In the genomic region with DNA sequence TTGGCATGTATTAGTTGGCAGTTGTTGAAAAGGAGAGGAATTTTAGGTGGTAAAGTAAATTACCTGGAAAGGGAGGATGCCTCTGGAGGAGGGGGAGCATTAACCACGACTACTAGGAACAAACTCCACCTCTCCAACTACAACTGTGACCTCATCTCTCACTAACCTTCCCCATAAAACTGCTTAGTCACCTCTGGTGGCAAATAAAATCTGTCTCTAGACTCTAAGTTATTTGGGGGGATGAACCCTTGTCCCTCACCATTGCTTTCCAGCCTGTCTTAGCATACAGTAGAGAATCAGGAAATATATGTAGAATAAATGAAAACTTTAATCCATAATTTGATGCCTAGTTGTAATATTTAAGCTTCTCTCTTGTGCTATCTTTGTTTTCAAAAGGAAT, we compare ENCODE assay signal across 10 cellular contexts. TPM values are rescaled to one million over a fixed set of nuclear protein-coding genes. Genes with fewer than 3 reads are reported as not detected.
A peak's percentile ranks its signal among the peaks of the same experiment; 100 is the strongest.
DNase-seq lines count a peak whose midpoint lies in the region; ATAC-seq and TF ChIP-seq lines count a peak whose summit lies in the region.
"Had no signal": no experiment of that assay in that cellular context is flagged by ENCODE, and none has a peak within 500 bp of the region (broad histone marks: within the 10 kb centered on the region; RNA-seq: fewer than 3 reads in every experiment).

No MANE protein-coding gene starts in this region.

- intact Hi-C loops in A673 (cut with micrococcal nuclease; ENCODE audit: unreplicated experiment) (no loop called here), esophagus squamous epithelium (cut with DNase I) (no loop called here)
- intact Hi-C loops in activated CD4-positive, alpha-beta T cell treated with anti-CD3 and anti-CD28 coated beads for 36 hours (cut with DNase I, micrococcal nuclease): no loop called here

- H3K4me2 ChIP-seq in H9 (ENCODE audit: insufficient read depth, insufficient read length, low read length): no peak overlapping the region

- no peak overlapping the region for H2BK20ac ChIP-seq in H9 (ENCODE audit: low read depth, low read length, poor library complexity, severe bottlenecking)

- CTCF ChIA-PET in A673 (lab: Charles Lee): interaction anchor here (0.6 to 1.9 kb wide), 6 partner anchors 12 to 303 kb away, joined by 3 to 12 read pairs (median 3); no protein-coding TSS in a partner anchor
- CTCF ChIA-PET in activated CD4-positive, alpha-beta T cell treated with anti-CD3 and anti-CD28 coated beads for 36 hours (lab: Charles Lee): interaction anchor here (0.7 to 4.2 kb wide), 19 partner anchors 10 to 306 kb away, joined by 3 to 26 read pairs (median 5); no protein-coding TSS in a partner anchor

- H3K4me1 Mint-ChIP-seq in H9: peaks cover 9 to 10% of the 10 kb centered on the region in 2 experiments
- H3K4me1 Mint-ChIP-seq in activated CD4-positive, alpha-beta T cell treated with anti-CD3 and anti-CD28 coated beads for 36 hours: peaks cover 32% of the 10 kb centered on the region
- H3K4me1 Mint-ChIP-seq in stimulated activated memory B cell treated with anti-CD40 and anti-IgM and Interleukin-4, amounts not matched to agents 10 μg/mL and 1 μg/mL and 100 μg/mL, for 72 hours: peaks cover 24% of the 10 kb centered on the region

- H2BK120ac ChIP-seq in H9 (ENCODE audit: low read depth, low read length, poor library complexity, severe bottlenecking): no peak overlapping the region

- H3K4ac ChIP-seq in H9 (ENCODE audit: low read depth, low read length): no peak overlapping the region

- H3K23ac ChIP-seq in H9 (ENCODE audit: insufficient read length, low read depth, low read length): no peak overlapping the region

- no peaks in the 10 kb centered on the region for H3K79me1 ChIP-seq in H9 (ENCODE audit: insufficient read depth, low read depth, low read length, poor library complexity, severe bottlenecking)

- no peak for ATAC-seq in activated CD4-positive, alpha-beta T cell treated with anti-CD3 and anti-CD28 coated beads for 36 hours
- no peak for ATAC-seq in stimulated activated memory B cell treated with anti-CD40 and anti-IgM and Interleukin-4, amounts not matched to agents 10 μg/mL and 1 μg/mL and 100 μg/mL, for 72 hours

- no peaks in the 10 kb centered on the region for H3K27me3 Mint-ChIP-seq in H9 (ENCODE audit: low read depth)
- H3K27me3 Mint-ChIP-seq in activated CD4-positive, alpha-beta T cell treated with anti-CD3 and anti-CD28 coated beads for 36 hours: no peaks in the 10 kb centered on the region
- peaks cover 11% of the 10 kb centered on the region for H3K27me3 Mint-ChIP-seq in stimulated activated memory B cell treated with anti-CD40 and anti-IgM and Interleukin-4, amounts not matched to agents 10 μg/mL and 1 μg/mL and 100 μg/mL, for 72 hours

- no peak overlapping the region for H2AK5ac ChIP-seq in H9 (ENCODE audit: insufficient read length, low read length)

- H3K9ac ChIP-seq in H9 (ENCODE audit: extremely low read depth, insufficient read length, low read length): no peak overlapping the region

- no peak overlapping the region for H4K8ac ChIP-seq in H9 (replicated peaks; ENCODE audit: insufficient read length, low read depth, low read length)

- no peak for TF ChIP-seq POLR2A in esophagus squamous epithelium (IDR thresholded peaks at IDR 0.05)

- no peak overlapping the region for H3K14ac ChIP-seq in H9 (ENCODE audit: insufficient read depth, low read length)

- H2BK5ac ChIP-seq in H9 (ENCODE audit: insufficient read length, low read length): no peak overlapping the region

- H2BK15ac ChIP-seq in H9 (ENCODE audit: low read depth, low read length): no peak overlapping the region

- no peak overlapping the region for H4K91ac ChIP-seq in H9 (ENCODE audit: insufficient read length, low read depth, low read length)

- no peak overlapping the region for H3K56ac ChIP-seq in H9 (ENCODE audit: insufficient read length, low read depth, low read length)

- H4K5ac ChIP-seq in H9 (ENCODE audit: insufficient read length, low read depth, low read length): no peak overlapping the region

- no peaks in the 10 kb centered on the region for H3K9me3 Mint-ChIP-seq in H9
- H3K9me3 Mint-ChIP-seq in activated CD4-positive, alpha-beta T cell treated with anti-CD3 and anti-CD28 coated beads for 36 hours (ENCODE audit: low read depth): peaks cover 10% of the 10 kb centered on the region
- peaks cover 11% of the 10 kb centered on the region for H3K9me3 Mint-ChIP-seq in stimulated activated memory B cell treated with anti-CD40 and anti-IgM and Interleukin-4, amounts not matched to agents 10 μg/mL and 1 μg/mL and 100 μg/mL, for 72 hours

- DNase-seq in A673 (ENCODE audit: low spot score) (peak; percentile 23), H9 (no peak), SW480 (ENCODE audit: low spot score) (peak; percentile 46), glomerular visceral epithelial cell (ENCODE audit: extremely low spot score) (peak; percentile 74), esophagus squamous epithelium (lab: John Stamatoyannopoulos, UW) (no peak), NCI-H2081 treated with DMSO at 0.1 percent for 48 hours (lab: John Stamatoyannopoulos, UW) (no peak)
- no peak for DNase-seq in activated CD4-positive, alpha-beta T cell treated with anti-CD3 and anti-CD28 coated beads for 36 hours

- H3K27me3 ChIP-seq in A673 (replicated peaks; ENCODE audit: insufficient read depth, low read depth, low read length, poor library complexity) (no peaks in the 10 kb centered on the region), H9 (ENCODE audit: insufficient read depth, low read length) (no peaks in the 10 kb centered on the region), esophagus squamous epithelium (no peaks in the 10 kb centered on the region)
- H3K27me3 ChIP-seq: cardiac muscle cell had no signal

- H3K27ac ChIP-seq in A673 (ENCODE audit: low read depth, low read length, poor library complexity, severe bottlenecking): no peak overlapping the region
- no peak overlapping the region for H3K27ac ChIP-seq in H9 (ENCODE audit: insufficient read length, low read depth, low read length)
- H3K27ac ChIP-seq in esophagus squamous epithelium: no peak overlapping the region
- H3K27ac ChIP-seq: C4-2B, cardiac muscle cell had no signal

- H3K9me3 ChIP-seq in A673 (ENCODE audit: low read depth, low read length, poor library complexity, severe bottlenecking) (no peaks in the 10 kb centered on the region), H9 (ENCODE audit: control insufficient read depth, low read depth, low read length) (no peaks in the 10 kb centered on the region), esophagus squamous epithelium (no peaks in the 10 kb centered on the region)

- no peak for TF ChIP-seq CTCF in A673 (conservative IDR thresholded peaks at IDR 0.05; ENCODE audit: low read depth, low read length)
- TF ChIP-seq CTCF in H9 (conservative IDR thresholded peaks at IDR 0.05): no peak
- no peak for TF ChIP-seq CTCF in esophagus squamous epithelium (IDR thresholded peaks at IDR 0.05)

- POLR2A ChIA-PET in A673 (lab: Charles Lee; ENCODE audit: low non-redundant PET): no interaction called here
- POLR2A ChIA-PET in activated CD4-positive, alpha-beta T cell treated with anti-CD3 and anti-CD28 coated beads for 36 hours (lab: Charles Lee): no interaction called here

- H3K4me1 ChIP-seq in A673 (ENCODE audit: insufficient read depth, low read length, poor library complexity, severe bottlenecking) (no peaks in the 10 kb centered on the region), H9 (ENCODE audit: insufficient read depth, low read length) (no peaks in the 10 kb centered on the region), esophagus squamous epithelium (peaks cover 3 to 28% (median 8%) of the 10 kb centered on the region in 3 donors)

- no peaks in the 10 kb centered on the region for H3K79me2 ChIP-seq in H9 (ENCODE audit: insufficient read depth, low read length)

- peak overlapping the region in 2 of 3 experiments; percentile 29 to 55; a peak in 2 of 7 replicates for H3K27ac Mint-ChIP-seq in H9
- no peak overlapping the region for H3K27ac Mint-ChIP-seq in activated CD4-positive, alpha-beta T cell treated with anti-CD3 and anti-CD28 coated beads for 36 hours
- H3K27ac Mint-ChIP-seq in stimulated activated memory B cell treated with anti-CD40 and anti-IgM and Interleukin-4, amounts not matched to agents 10 μg/mL and 1 μg/mL and 100 μg/mL, for 72 hours: no peak overlapping the region

- no peaks in the 10 kb centered on the region for H3K23me2 ChIP-seq in H9 (ENCODE audit: insufficient read length, low read depth, low read length, poor library complexity, severe bottlenecking)

- no peak overlapping the region for H3T11ph ChIP-seq in H9 (ENCODE audit: low read length)

- no peak overlapping the region for H2AFZ ChIP-seq in H9 (ENCODE audit: low read length)

- H3K36me3 ChIP-seq in A673 (ENCODE audit: insufficient read depth, low read length, poor library complexity, severe bottlenecking) (no peaks in the 10 kb centered on the region), esophagus squamous epithelium (no peaks in the 10 kb centered on the region)
- H3K36me3 ChIP-seq: cardiac muscle cell had no signal

- BruUV-seq in A673 (replicated peaks; lab: Mats Ljungman, UMichigan): no TSS peak

- H3K18ac ChIP-seq in H9 (ENCODE audit: insufficient read length, low read depth, low read length): no peak overlapping the region

- H4K20me1 ChIP-seq in H9 (ENCODE audit: control insufficient read depth, insufficient read depth, insufficient read length): no peaks in the 10 kb centered on the region

- H3K4me3 ChIP-seq in A673 (ENCODE audit: low read depth, low read length, poor library complexity, severe bottlenecking) (no peak overlapping the region), esophagus squamous epithelium (no peak overlapping the region)
- H3K4me3 ChIP-seq: cardiac muscle cell had no signal

- H2BK12ac ChIP-seq in H9 (ENCODE audit: insufficient read length, low read depth, low read length): no peak overlapping the region

- no CpG with 5 or more reads among the region's 1 CpG for WGBS in H9 (ENCODE audit: extremely low coverage, insufficient read length, low lambda C conversion rate)
- 17 to 23% methylated on average over 1 of the region's 1 CpG for WGBS in esophagus squamous epithelium, 2 donors

- H3K36me3 Mint-ChIP-seq in H9 (ENCODE audit: insufficient read depth in 1 of 3, low read depth in 3 of 3): no peaks in the 10 kb centered on the region
- peaks cover 4% of the 10 kb centered on the region for H3K36me3 Mint-ChIP-seq in activated CD4-positive, alpha-beta T cell treated with anti-CD3 and anti-CD28 coated beads for 36 hours (ENCODE audit: low read depth)
- H3K36me3 Mint-ChIP-seq in stimulated activated memory B cell treated with anti-CD40 and anti-IgM and Interleukin-4, amounts not matched to agents 10 μg/mL and 1 μg/mL and 100 μg/mL, for 72 hours: peaks cover 13% of the 10 kb centered on the region

- no peak overlapping the region for H3K4me3 Mint-ChIP-seq in H9
- no peak overlapping the region for H3K4me3 Mint-ChIP-seq in activated CD4-positive, alpha-beta T cell treated with anti-CD3 and anti-CD28 coated beads for 36 hours
- H3K4me3 Mint-ChIP-seq in stimulated activated memory B cell treated with anti-CD40 and anti-IgM and Interleukin-4, amounts not matched to agents 10 μg/mL and 1 μg/mL and 100 μg/mL, for 72 hours: no peak overlapping the region

RNA-seq across cellular contexts. Expression of a gene that starts 27.6 kb away (rescaled TPM):
- total RNA-seq in A673 (2021): 37.8 and 48.3 TPM in 2 replicates
- 43.2 and 51.4 TPM in 2 replicates for total RNA-seq in H9 (2021)
- total RNA-seq in esophagus squamous epithelium: 100 to 1,000 TPM in 1 of 4 donors, 10 to 100 TPM in 3; 24.6 to 152 (median 37.5) TPM
- 10 to 100 TPM; 29.7 to 36.7 TPM for total RNA-seq in activated CD4-positive, alpha-beta T cell treated with anti-CD3 and anti-CD28 coated beads for 36 hours

Comparison
In these comparisons a context has a peak if more than half of its experiments do, and no peak if none do; other contexts are left out.
1. DNase-seq: peak in A673 (single experiment), SW480 (single experiment) and glomerular visceral epithelial cell (single experiment); none in H9 (single experiment), esophagus squamous epithelium (single experiment), activated CD4-positive, alpha-beta T cell treated with anti-CD3 and anti-CD28 coated beads for 36 hours (single experiment) and NCI-H2081 treated with DMSO at 0.1 percent for 48 hours (single experiment).
2. H3K27ac Mint-ChIP-seq: peak in H9 (2 of 3); none in activated CD4-positive, alpha-beta T cell treated with anti-CD3 and anti-CD28 coated beads for 36 hours (single experiment) and stimulated activated memory B cell treated with anti-CD40 and anti-IgM and Interleukin-4, amounts not matched to agents 10 μg/mL and 1 μg/mL and 100 μg/mL, for 72 hours (single experiment).